22 cellular contexts compared by ENCODE assay signal in the genomic region with DNA sequence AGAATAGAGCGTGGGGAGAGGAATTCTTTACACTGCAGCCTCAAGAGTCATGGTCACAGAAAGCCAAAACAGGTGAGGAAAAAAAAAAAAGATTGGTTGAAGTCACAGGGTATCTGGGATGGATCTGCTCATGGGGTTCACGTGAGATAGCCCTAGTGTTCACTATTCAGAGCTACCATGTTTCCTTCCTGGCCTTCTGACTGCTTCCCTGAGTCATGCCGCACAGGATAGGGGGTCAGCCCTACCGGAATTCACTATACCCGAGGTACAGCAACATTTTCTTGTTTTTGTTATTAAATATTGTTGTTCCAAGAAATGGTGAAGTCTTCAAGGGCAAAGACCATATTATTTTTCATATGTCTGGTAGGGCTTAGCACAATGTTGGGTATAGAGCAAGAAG. TPM values are rescaled to one million over a fixed set of nuclear protein-coding genes. Genes with fewer than 3 reads are reported as not detected.
DNase-seq lines count a peak whose midpoint lies in the region; ATAC-seq and TF ChIP-seq lines count a peak whose summit lies in the region.
"Had no signal": no experiment of that assay in that cellular context is flagged by ENCODE, and none has a peak within 500 bp of the region (broad histone marks: within the 10 kb centered on the region; RNA-seq: fewer than 3 reads in every experiment).

No MANE protein-coding gene starts in this region.

- H3K4me1 Mint-ChIP-seq in WTC11 (peaks cover 15% of the 10 kb centered on the region), endodermal cell (peaks cover 8% of the 10 kb centered on the region), progenitor cell of endocrine pancreas (ENCODE audit: low read depth) (peaks cover 6% of the 10 kb centered on the region)
- H3K4me1 Mint-ChIP-seq in stimulated activated naive CD8-positive, alpha-beta T cell treated with anti-CD3 and anti-CD28 coated beads, Interleukin-15, amount 100 ng/mL, for 72 hours = no peaks in the 10 kb centered on the region
- H3K4me1 Mint-ChIP-seq: CD8-positive, alpha-beta memory T cell had no signal

- no peak overlapping the region for H3K4me3 ChIP-seq in endodermal cell (ENCODE audit: low read length)
- H3K4me3 ChIP-seq in transverse colon = no peak overlapping the region
- H3K4me3 ChIP-seq: A549; BLaER1 treated with 17β-estradiol and CSF1 and Interleukin-3, amounts not matched to agents 10 nM and 100 nM had no signal

- no peaks in the 10 kb centered on the region for H3K4me1 ChIP-seq in endodermal cell (ENCODE audit: control insufficient read depth, insufficient read depth, low read length)
- H3K4me1 ChIP-seq in transverse colon = no peaks in the 10 kb centered on the region
- H3K4me1 ChIP-seq: A549, BE2C had no signal

- no peaks in the 10 kb centered on the region for H3K27me3 ChIP-seq in endodermal cell (ENCODE audit: control insufficient read depth, insufficient read depth, low read length, poor library complexity, severe bottlenecking)
- H3K27me3 ChIP-seq in transverse colon = no peaks in the 10 kb centered on the region
- H3K27me3 ChIP-seq: BE2C; BLaER1 treated with 17β-estradiol and CSF1 and Interleukin-3, amounts not matched to agents 10 nM and 100 nM had no signal

- H3K36me3 ChIP-seq in endodermal cell (ENCODE audit: control insufficient read depth, insufficient read depth, low read length) (no peaks in the 10 kb centered on the region), transverse colon (no peaks in the 10 kb centered on the region)
- H3K36me3 ChIP-seq: BE2C; BLaER1 treated with 17β-estradiol and CSF1 and Interleukin-3, amounts not matched to agents 10 nM and 100 nM had no signal

- in situ Hi-C loops in transverse colon (cut with MboI; ENCODE audit: low pct_ligation_motif_present in 1 of 4, low pct_unique_long_range_greater_than_20kb in 1 of 4, low sequenced_read_pairs in 3 of 4) = no loop called here

- intact Hi-C loops in transverse colon (cut with DNase I; ENCODE audit: low total_unique reads) = no loop called here

- POLR2A ChIA-PET in WTC11 (lab: Charles Lee) = no interaction called here

- no peaks in the 10 kb centered on the region for H3K36me3 Mint-ChIP-seq in WTC11
- H3K36me3 Mint-ChIP-seq in endodermal cell (ENCODE audit: low read depth) = no peaks in the 10 kb centered on the region
- H3K36me3 Mint-ChIP-seq in progenitor cell of endocrine pancreas (ENCODE audit: insufficient read depth) = no peaks in the 10 kb centered on the region
- H3K36me3 Mint-ChIP-seq: CD14-positive monocyte; CD8-positive, alpha-beta memory T cell had no signal

- TF ChIP-seq EP300 in transverse colon (IDR thresholded peaks at IDR 0.05; ENCODE audit: low read depth) = no peak

- TF ChIP-seq POLR2A in transverse colon (IDR thresholded peaks at IDR 0.05) = no peak

- ATAC-seq in WTC11 = peak; percentile 36
- ATAC-seq in HG03442 (IDR thresholded peaks at IDR 0.05; ENCODE audit: unreplicated experiment) = no peak
- no peak for ATAC-seq in stimulated activated naive CD8-positive, alpha-beta T cell treated with anti-CD3 and anti-CD28 coated beads, Interleukin-15, amount 100 ng/mL, for 72 hours
- ATAC-seq: A549, HCT116 had no signal

- no peaks in the 10 kb centered on the region for H3K9me3 ChIP-seq in endodermal cell (ENCODE audit: control insufficient read depth, low read length)
- H3K9me3 ChIP-seq in transverse colon = no peaks in the 10 kb centered on the region
- H3K9me3 ChIP-seq: A549; BE2C; BLaER1 treated with 17β-estradiol and CSF1 and Interleukin-3, amounts not matched to agents 10 nM and 100 nM had no signal

- DNase-seq in WTC11 (ENCODE audit: low spot score) (no peak), endodermal cell (no peak), progenitor cell of endocrine pancreas (ENCODE audit: low spot score, unreplicated experiment) (no peak), transverse colon (no peak)
- no peak for DNase-seq in stimulated activated naive CD8-positive, alpha-beta T cell treated with anti-CD3 and anti-CD28 coated beads, Interleukin-15, amount 100 ng/mL, for 72 hours
- DNase-seq: 8988T; ACHN; AML-193; BE2C; Calu3; CD4-positive, alpha-beta T cell; CD8-positive, alpha-beta memory T cell; COR-L47; DMS53; DMS79 treated with DMSO at 0.1 percent for 48 hours; GF-D8; H9 had no signal

- H3K4me3 Mint-ChIP-seq in WTC11 (no peak overlapping the region), endodermal cell (no peak overlapping the region), progenitor cell of endocrine pancreas (ENCODE audit: low read depth) (no peak overlapping the region)
- H3K4me3 Mint-ChIP-seq in stimulated activated naive CD8-positive, alpha-beta T cell treated with anti-CD3 and anti-CD28 coated beads, Interleukin-15, amount 100 ng/mL, for 72 hours = no peak overlapping the region
- H3K4me3 Mint-ChIP-seq: CD14-positive monocyte; CD4-positive, alpha-beta T cell; CD8-positive, alpha-beta memory T cell; H9 had no signal

- H3K27ac Mint-ChIP-seq in WTC11 = no peak overlapping the region
- peak overlapping the region; percentile 37 for H3K27ac Mint-ChIP-seq in endodermal cell
- H3K27ac Mint-ChIP-seq in progenitor cell of endocrine pancreas = peak overlapping the region; percentile 0
- H3K27ac Mint-ChIP-seq in stimulated activated naive CD8-positive, alpha-beta T cell treated with anti-CD3 and anti-CD28 coated beads, Interleukin-15, amount 100 ng/mL, for 72 hours = no peak overlapping the region
- H3K27ac Mint-ChIP-seq: CD4-positive, alpha-beta T cell; CD8-positive, alpha-beta memory T cell had no signal

- no peak for TF ChIP-seq CTCF in WTC11 (IDR thresholded peaks at IDR 0.05)
- TF ChIP-seq CTCF in endodermal cell (conservative IDR thresholded peaks at IDR 0.05) = no peak
- TF ChIP-seq CTCF in progenitor cell of endocrine pancreas (IDR thresholded peaks at IDR 0.05; ENCODE audit: unreplicated experiment) = no peak
- no peak for TF ChIP-seq CTCF in transverse colon (IDR thresholded peaks at IDR 0.05)

- H3K27me3 Mint-ChIP-seq in WTC11 (ENCODE audit: low read depth) (no peaks in the 10 kb centered on the region), endodermal cell (ENCODE audit: insufficient read depth) (peaks cover 3% of the 10 kb centered on the region), progenitor cell of endocrine pancreas (no peaks in the 10 kb centered on the region)
- H3K27me3 Mint-ChIP-seq in stimulated activated naive CD8-positive, alpha-beta T cell treated with anti-CD3 and anti-CD28 coated beads, Interleukin-15, amount 100 ng/mL, for 72 hours = peaks cover 7% of the 10 kb centered on the region

- WGBS in endodermal cell (ENCODE audit: insufficient coverage in 1 of 2, insufficient read length in 1 of 2), 2 experiments = 89 to 93% methylated on average over 1 to 5 of the region's 5 CpGs
- 85% methylated on average over 5 of the region's 5 CpGs for WGBS in transverse colon (ENCODE audit: low coverage in 1 of 2), 2 donors

- H3K27ac ChIP-seq in endodermal cell (ENCODE audit: low read depth, low read length) (no peak overlapping the region), transverse colon (no peak overlapping the region)
- H3K27ac ChIP-seq: A549; BLaER1 treated with 17β-estradiol and CSF1 and Interleukin-3, amounts not matched to agents 10 nM and 100 nM had no signal

- CTCF ChIA-PET in WTC11 (lab: Charles Lee) = interaction anchor here (0.6 kb wide), 1 partner anchor 20 kb away, joined by 3 read pairs; no protein-coding TSS in a partner anchor

- H3K9ac ChIP-seq in endodermal cell (ENCODE audit: extremely low read depth, low read length, poor library complexity, severe bottlenecking) = no peak overlapping the region
- H3K9ac ChIP-seq: BLaER1 treated with 17β-estradiol and CSF1 and Interleukin-3, amounts not matched to agents 10 nM and 100 nM had no signal

- H3K9me3 Mint-ChIP-seq in WTC11 = no peaks in the 10 kb centered on the region
- no peaks in the 10 kb centered on the region for H3K9me3 Mint-ChIP-seq in endodermal cell
- H3K9me3 Mint-ChIP-seq in progenitor cell of endocrine pancreas (ENCODE audit: low read depth) = no peaks in the 10 kb centered on the region
- H3K9me3 Mint-ChIP-seq in stimulated activated naive CD8-positive, alpha-beta T cell treated with anti-CD3 and anti-CD28 coated beads, Interleukin-15, amount 100 ng/mL, for 72 hours = no peaks in the 10 kb centered on the region
- H3K9me3 Mint-ChIP-seq: CD14-positive monocyte; CD4-positive, alpha-beta T cell; CD8-positive, alpha-beta memory T cell; H9 had no signal

TF ChIP-seq in WTC11, 78 proteins besides CTCF, POLR2A, EP300 and RAD21 (continues in another document):
- TF ChIP-seq PRRX2 (CRISPR knock-in tag; IDR thresholded peaks at IDR 0.05) (no peak), ELF4 (CRISPR knock-in tag; IDR thresholded peaks at IDR 0.05; ENCODE audit: low read depth) (no peak), ZSCAN18 (CRISPR knock-in tag; IDR thresholded peaks at IDR 0.05) (no peak), GRHL2 (CRISPR knock-in tag; IDR thresholded peaks at IDR 0.05; ENCODE audit: insufficient replicate concordance, severe bottlenecking) (no peak)

RNA-seq across cellular contexts. Expression of gene MAN2A1, which starts 21.5 kb away (rescaled TPM):
- total RNA-seq in WTC11 (2021) (82.2 to 86.6 TPM (median 83.5 TPM) in 3 replicates), endodermal cell (10 to 100 TPM; 60.7 to 62.1 TPM), progenitor cell of endocrine pancreas (41.9 and 45.4 TPM in 2 replicates), transverse colon (10 to 100 TPM; 39.2 to 95.3 (median 70.4) TPM)
- polyA plus RNA-seq in endodermal cell (2013, experiment 1 of 2) = 38.4 TPM
- 39.0 TPM for polyA plus RNA-seq in endodermal cell (2013, experiment 2 of 2)

Comparison
In these comparisons a context has a peak if more than half of its experiments do, and no peak if none do; other contexts are left out.
1. H3K27ac Mint-ChIP-seq: peak in endodermal cell (single experiment) and progenitor cell of endocrine pancreas (single experiment); none in WTC11 (single experiment) and stimulated activated naive CD8-positive, alpha-beta T cell treated with anti-CD3 and anti-CD28 coated beads, Interleukin-15, amount 100 ng/mL, for 72 hours (0 of 2).